23 cellular contexts compared by ENCODE assay signal in the genomic region with DNA sequence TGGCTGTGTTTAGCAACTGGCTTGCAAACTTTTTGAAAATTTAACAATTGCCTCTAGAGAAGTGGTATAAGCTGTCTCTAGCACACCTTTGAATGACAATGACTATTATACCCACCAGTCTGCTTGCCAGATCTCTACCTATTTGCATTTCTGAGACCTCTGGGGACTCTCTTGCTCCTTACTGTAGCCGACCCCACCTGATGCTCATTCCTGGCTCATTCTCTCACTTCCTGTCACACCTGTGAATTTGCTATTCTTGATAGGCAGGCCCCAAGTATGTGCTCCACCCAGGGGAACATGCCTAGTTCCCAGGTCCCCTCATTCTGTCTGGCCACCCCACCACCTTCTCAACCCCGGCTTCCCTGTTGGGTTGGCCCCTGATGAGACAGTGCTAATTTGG.
"Had no signal": no experiment of that assay in that cellular context is flagged by ENCODE, and none has a peak within 500 bp of the region (broad histone marks: within the 10 kb centered on the region; RNA-seq: fewer than 3 reads in every experiment).

No MANE protein-coding gene starts in this region.

- H3K9me3 Mint-ChIP-seq: activated CD4-positive, alpha-beta T cell treated with anti-CD3 and anti-CD28 coated beads, Interleukin-2, amount 10 ng/mL, durations not matched to agents 7 days and 5 days; activated naive CD4-positive, alpha-beta T cell treated with anti-CD3 and anti-CD28 coated beads, Interleukin-2, amount 10 ng/mL, durations not matched to agents 7 days and 5 days; activated naive CD8-positive, alpha-beta T cell treated with anti-CD3 and anti-CD28 coated beads, Interleukin-2, amount 50 U/mL, for 24 hours; central memory CD8-positive, alpha-beta T cell; immature natural killer cell; naive thymus-derived CD4-positive, alpha-beta T cell had no signal

- H3K36me3 ChIP-seq: brain microvascular endothelial cell, ovary, tibial artery had no signal

- H3K27ac Mint-ChIP-seq: activated CD4-positive, alpha-beta T cell treated with anti-CD3 and anti-CD28 coated beads, Interleukin-2, amount 10 ng/mL, durations not matched to agents 7 days and 5 days; activated naive CD4-positive, alpha-beta T cell treated with anti-CD3 and anti-CD28 coated beads, Interleukin-2, amount 10 ng/mL, durations not matched to agents 7 days and 5 days; activated naive CD8-positive, alpha-beta T cell treated with anti-CD3 and anti-CD28 coated beads, Interleukin-2, amount 50 U/mL, for 24 hours; immature natural killer cell; naive thymus-derived CD4-positive, alpha-beta T cell had no signal

- H3K4me1 Mint-ChIP-seq: activated CD4-positive, alpha-beta T cell treated with anti-CD3 and anti-CD28 coated beads, Interleukin-2, amount 10 ng/mL, durations not matched to agents 7 days and 5 days; activated naive CD4-positive, alpha-beta T cell treated with anti-CD3 and anti-CD28 coated beads, Interleukin-2, amount 10 ng/mL, durations not matched to agents 7 days and 5 days; activated naive CD8-positive, alpha-beta T cell treated with anti-CD3 and anti-CD28 coated beads, Interleukin-2, amount 50 U/mL, for 24 hours; central memory CD8-positive, alpha-beta T cell; immature natural killer cell; naive thymus-derived CD4-positive, alpha-beta T cell had no signal

- H3K27me3 ChIP-seq: ovary, tibial artery had no signal

- H3K4me3 Mint-ChIP-seq: activated CD4-positive, alpha-beta T cell treated with anti-CD3 and anti-CD28 coated beads, Interleukin-2, amount 10 ng/mL, durations not matched to agents 7 days and 5 days; activated naive CD4-positive, alpha-beta T cell treated with anti-CD3 and anti-CD28 coated beads, Interleukin-2, amount 10 ng/mL, durations not matched to agents 7 days and 5 days; activated naive CD8-positive, alpha-beta T cell treated with anti-CD3 and anti-CD28 coated beads, Interleukin-2, amount 50 U/mL, for 24 hours; central memory CD8-positive, alpha-beta T cell; immature natural killer cell; naive thymus-derived CD4-positive, alpha-beta T cell had no signal

- H3K36me3 Mint-ChIP-seq: activated naive CD4-positive, alpha-beta T cell treated with anti-CD3 and anti-CD28 coated beads, Interleukin-2, amount 10 ng/mL, durations not matched to agents 7 days and 5 days; immature natural killer cell; naive thymus-derived CD4-positive, alpha-beta T cell had no signal

- H3K27ac ChIP-seq: brain microvascular endothelial cell, coronary artery, ovary, psoas muscle, tibial artery had no signal

- FAIRE-seq: TTC549 had no signal

- H3K27me3 Mint-ChIP-seq: activated naive CD8-positive, alpha-beta T cell treated with anti-CD3 and anti-CD28 coated beads, Interleukin-2, amount 50 U/mL, for 24 hours had no signal

- H3K4me3 ChIP-seq: coronary artery, ovary, psoas muscle, tibial artery had no signal

- H3K4me1 ChIP-seq: psoas muscle, tibial artery had no signal

- DNase-seq: activated CD4-positive, alpha-beta T cell treated with anti-CD3 and anti-CD28 coated beads, Interleukin-2, amount 10 ng/mL, durations not matched to agents 7 days and 5 days; activated CD4-positive, CD25-positive, alpha-beta regulatory T cell; activated CD8-positive, alpha-beta memory T cell treated with anti-CD3 and anti-CD28 coated beads, Interleukin-2, amount 50 U/mL, for 4 hours; activated effector memory CD4-positive, alpha-beta T cell treated with Interleukin-2 at 50 U/mL for 16 hours; activated naive CD4-positive, alpha-beta T cell treated with anti-CD3 and anti-CD28 coated beads, Interleukin-2, amount 10 ng/mL, durations not matched to agents 7 days and 5 days; activated naive CD8-positive, alpha-beta T cell treated with anti-CD3 and anti-CD28 coated beads, Interleukin-2, amount 50 U/mL, for 24 hours; activated T-cell treated with anti-CD3 and anti-CD28 coated beads, Interleukin-2, amount 50 U/mL, for 48 hours; anterior cingulate cortex; brain microvascular endothelial cell; foreskin fibroblast; immature natural killer cell; kidney glomerular epithelial cell; left ventricle myocardium superior; naive thymus-derived CD4-positive, alpha-beta T cell; ovary; psoas muscle; right cardiac atrium; stimulated activated naive CD8-positive, alpha-beta T cell treated with anti-CD3 and anti-CD28 coated beads, Interleukin-15, Interleukin-2, amounts not matched to agents 100 U/mL and 50 U/mL, for 24 hours; substantia nigra; tibial artery had no signal

- H3K9me3 ChIP-seq: ovary, psoas muscle, tibial artery had no signal
